Comparison of ENCODE assay signal across 8 cellular contexts in the genomic region with DNA sequence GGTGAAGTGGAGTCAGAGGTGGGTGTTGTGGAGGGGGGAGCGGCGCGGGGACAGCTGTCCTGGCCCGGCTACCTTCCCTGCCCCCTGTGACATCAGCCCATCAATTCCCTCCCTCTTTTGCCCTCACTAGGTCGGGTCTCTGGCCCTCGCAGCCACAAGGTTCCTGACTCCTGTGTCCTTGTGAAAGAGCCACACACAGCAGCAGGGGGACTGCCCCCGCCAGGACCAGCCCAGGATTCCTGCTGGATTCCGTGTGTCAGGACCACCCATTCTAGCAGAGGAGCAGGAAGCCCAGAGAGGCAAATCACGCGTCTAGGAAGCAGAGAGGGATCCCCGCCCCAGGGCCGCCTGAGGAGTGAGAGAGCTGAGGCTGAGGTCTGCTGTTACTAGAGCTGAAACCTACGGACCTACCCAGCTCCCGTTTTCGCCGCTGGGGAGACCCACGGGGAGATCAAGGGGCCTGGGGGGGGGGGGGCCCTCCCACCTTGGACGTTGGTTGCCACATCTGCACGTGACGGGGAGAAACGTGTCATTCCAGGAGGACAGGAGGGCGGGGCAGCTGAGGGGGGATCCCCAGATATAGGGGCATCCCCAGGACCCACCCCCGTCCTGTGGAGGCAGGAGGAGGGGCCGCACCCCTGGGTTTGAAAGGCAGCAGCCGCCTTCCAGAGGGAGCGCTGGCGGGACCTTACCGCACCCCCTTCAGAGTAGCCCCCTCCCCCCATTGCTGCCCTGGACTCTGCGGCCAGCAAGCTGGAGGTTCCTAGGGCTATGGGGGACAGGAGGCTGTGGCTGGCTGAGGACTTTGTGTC. TPM values are rescaled to one million over a fixed set of nuclear protein-coding genes. Genes with fewer than 3 reads are reported as not detected.
DNase-seq lines count a peak whose midpoint lies in the region; ATAC-seq and TF ChIP-seq lines count a peak whose summit lies in the region.

No MANE protein-coding gene starts in this region.

- no peaks in the 10 kb centered on the region for H3K79me2 ChIP-seq in hepatocyte

- no peaks in the 10 kb centered on the region for H3K36me3 Mint-ChIP-seq in activated T-cell treated with anti-CD3 and anti-CD28 coated beads, Interleukin-2, amount 50 U/mL, for 24 hours (ENCODE audit: low read depth)

- WGBS in hepatocyte (ENCODE audit: low lambda C conversion rate, missing lambda C conversion rate): 19% methylated on average over 18 of the region's 29 CpGs

- no peak for TF ChIP-seq CTCF in hepatocyte (IDR thresholded peaks at IDR 0.05; ENCODE audit: poor library complexity)

- peak; percentile 77 for DNase-seq in activated T-cell treated with anti-CD3 and anti-CD28 coated beads, Interleukin-2, amount 50 U/mL, for 24 hours
- DNase-seq in hepatocyte (ENCODE audit: low spot score): peak; percentile 80
- DNase-seq in stimulated activated CD4-positive, alpha-beta T cell treated with anti-CD3 and anti-CD28 coated beads, Interleukin-2, amount 100 ng/mL, for 24 hours: peak; percentile 64 to 78
- DNase-seq in RKO (ENCODE audit: low spot score): no peak
- no peak for DNase-seq in NCI-H1105 (lab: John Stamatoyannopoulos, UW)
- no peak for DNase-seq in NCI-H2081 (lab: John Stamatoyannopoulos, UW)

- H3K9me3 ChIP-seq in ES-I3 (ENCODE audit: control insufficient read depth, insufficient read depth, low read length) (no peaks in the 10 kb centered on the region), hepatocyte (ENCODE audit: low read depth) (no peaks in the 10 kb centered on the region)

- H3K4me1 Mint-ChIP-seq in activated T-cell treated with anti-CD3 and anti-CD28 coated beads, Interleukin-2, amount 50 U/mL, for 24 hours (ENCODE audit: low read depth): peaks cover 29% of the 10 kb centered on the region

- peak; percentile 16 for ATAC-seq in HG02884 (IDR thresholded peaks at IDR 0.05; ENCODE audit: unreplicated experiment)

- no peaks in the 10 kb centered on the region for H4K20me1 ChIP-seq in hepatocyte (ENCODE audit: insufficient read depth, poor library complexity, severe bottlenecking)

- H3K27me3 ChIP-seq in hepatocyte: no peaks in the 10 kb centered on the region

- peak overlapping the region; percentile 83 for H3K4me2 ChIP-seq in hepatocyte

- H3K4me1 ChIP-seq in ES-I3 (ENCODE audit: insufficient read depth, low read length) (peaks cover 33% of the 10 kb centered on the region; the same call in 1 of the 2 replicates), hepatocyte (ENCODE audit: insufficient read depth) (peaks cover 56% of the 10 kb centered on the region)

- peak overlapping the region; percentile 9 for H3K4me3 ChIP-seq in hepatocyte

- no peaks in the 10 kb centered on the region for H3K9me3 Mint-ChIP-seq in activated T-cell treated with anti-CD3 and anti-CD28 coated beads, Interleukin-2, amount 50 U/mL, for 24 hours

- H3K9me2 ChIP-seq in hepatocyte (replicated peaks; ENCODE audit: insufficient read depth): no peaks in the 10 kb centered on the region

- peak overlapping the region; percentile 95 for H3K27ac ChIP-seq in hepatocyte

- H3K36me3 ChIP-seq in ES-I3 (ENCODE audit: insufficient read depth, low read length): no peaks in the 10 kb centered on the region
- H3K36me3 ChIP-seq in hepatocyte (replicated peaks; ENCODE audit: insufficient read depth, low read depth): no peaks in the 10 kb centered on the region

- H3K4me3 Mint-ChIP-seq in activated T-cell treated with anti-CD3 and anti-CD28 coated beads, Interleukin-2, amount 50 U/mL, for 24 hours: peak overlapping the region; percentile 72

- peak overlapping the region; percentile 91 for H3K27ac Mint-ChIP-seq in activated T-cell treated with anti-CD3 and anti-CD28 coated beads, Interleukin-2, amount 50 U/mL, for 24 hours

- peak overlapping the region; percentile 68 for H3K9ac ChIP-seq in ES-I3 (ENCODE audit: low read depth, low read length)

- H2AFZ ChIP-seq in hepatocyte: peak overlapping the region; percentile 53

- H3K27me3 Mint-ChIP-seq in activated T-cell treated with anti-CD3 and anti-CD28 coated beads, Interleukin-2, amount 50 U/mL, for 24 hours: no peaks in the 10 kb centered on the region

RNA-seq across cellular contexts. Expression of a gene that starts 12.5 kb away (rescaled TPM):
- total RNA-seq in hepatocyte: 24.2 and 31.6 TPM in 2 replicates
- polyA plus RNA-seq in hepatocyte: 23.8 and 34.0 TPM in 2 replicates

RNA-seq across cellular contexts. Expression of a gene that starts 47.1 kb away (rescaled TPM):
- total RNA-seq in hepatocyte: 3.1 and 3.8 TPM in 2 replicates
- polyA plus RNA-seq in hepatocyte: 5.1 and 7.6 TPM in 2 replicates

Comparison
In these comparisons a context has a peak if more than half of its experiments do, and no peak if none do; other contexts are left out.
1. DNase-seq: peak in activated T-cell treated with anti-CD3 and anti-CD28 coated beads, Interleukin-2, amount 50 U/mL, for 24 hours (single experiment), hepatocyte (single experiment) and stimulated activated CD4-positive, alpha-beta T cell treated with anti-CD3 and anti-CD28 coated beads, Interleukin-2, amount 100 ng/mL, for 24 hours (2 of 2); none in RKO (single experiment), NCI-H1105 (single experiment) and NCI-H2081 (0 of 2).